Comparison of ENCODE assay signal across 1 cellular context in the genomic region with DNA sequence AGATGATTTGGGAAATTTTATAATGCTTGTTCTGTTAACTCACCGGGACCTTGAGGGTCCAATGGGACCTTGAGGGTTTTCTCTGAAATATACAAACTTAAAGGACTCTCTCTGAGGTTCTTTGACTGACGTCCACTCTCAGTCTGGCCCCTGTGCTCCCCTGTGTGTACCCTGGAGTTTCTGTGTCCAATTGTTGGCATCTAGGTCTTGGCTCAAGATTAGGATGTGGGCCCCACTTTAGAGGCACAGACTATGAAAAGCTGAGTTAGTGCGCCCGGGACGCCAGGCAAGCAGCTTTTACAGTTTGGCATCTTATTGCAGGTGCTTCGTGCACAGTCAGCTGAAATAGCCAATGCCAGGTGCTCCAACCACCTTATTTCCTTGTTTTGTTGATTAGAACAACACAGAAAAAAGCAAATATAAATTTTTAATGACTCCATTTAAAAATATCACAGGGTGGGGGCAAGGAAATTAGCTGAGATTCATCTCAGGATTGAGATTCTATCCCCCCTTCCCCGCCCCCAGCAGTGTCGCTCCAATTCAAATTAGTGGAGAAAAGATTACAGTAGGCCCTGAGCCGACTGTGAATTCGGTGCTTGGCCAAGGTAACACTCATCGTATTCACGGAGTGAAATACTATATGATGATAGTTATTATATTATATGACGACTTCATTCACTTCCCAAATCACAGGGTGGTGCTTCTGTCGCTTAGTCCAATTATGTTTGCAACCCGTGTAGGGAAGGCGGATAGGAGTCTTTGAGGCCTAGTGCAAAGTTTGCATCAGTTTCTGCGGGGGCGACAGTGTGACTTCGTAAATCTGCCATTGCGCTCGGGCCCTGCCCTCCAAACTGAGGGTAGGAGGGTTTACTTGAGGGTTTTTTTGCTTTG.
TF ChIP-seq lines count a peak whose summit lies in the region.

No MANE protein-coding gene starts in this region.

TF ChIP-seq in WTC11, 78 proteins besides CTCF, POLR2A, EP300 and RAD21 (continued from another document):
- TF ChIP-seq, protein P1, sequence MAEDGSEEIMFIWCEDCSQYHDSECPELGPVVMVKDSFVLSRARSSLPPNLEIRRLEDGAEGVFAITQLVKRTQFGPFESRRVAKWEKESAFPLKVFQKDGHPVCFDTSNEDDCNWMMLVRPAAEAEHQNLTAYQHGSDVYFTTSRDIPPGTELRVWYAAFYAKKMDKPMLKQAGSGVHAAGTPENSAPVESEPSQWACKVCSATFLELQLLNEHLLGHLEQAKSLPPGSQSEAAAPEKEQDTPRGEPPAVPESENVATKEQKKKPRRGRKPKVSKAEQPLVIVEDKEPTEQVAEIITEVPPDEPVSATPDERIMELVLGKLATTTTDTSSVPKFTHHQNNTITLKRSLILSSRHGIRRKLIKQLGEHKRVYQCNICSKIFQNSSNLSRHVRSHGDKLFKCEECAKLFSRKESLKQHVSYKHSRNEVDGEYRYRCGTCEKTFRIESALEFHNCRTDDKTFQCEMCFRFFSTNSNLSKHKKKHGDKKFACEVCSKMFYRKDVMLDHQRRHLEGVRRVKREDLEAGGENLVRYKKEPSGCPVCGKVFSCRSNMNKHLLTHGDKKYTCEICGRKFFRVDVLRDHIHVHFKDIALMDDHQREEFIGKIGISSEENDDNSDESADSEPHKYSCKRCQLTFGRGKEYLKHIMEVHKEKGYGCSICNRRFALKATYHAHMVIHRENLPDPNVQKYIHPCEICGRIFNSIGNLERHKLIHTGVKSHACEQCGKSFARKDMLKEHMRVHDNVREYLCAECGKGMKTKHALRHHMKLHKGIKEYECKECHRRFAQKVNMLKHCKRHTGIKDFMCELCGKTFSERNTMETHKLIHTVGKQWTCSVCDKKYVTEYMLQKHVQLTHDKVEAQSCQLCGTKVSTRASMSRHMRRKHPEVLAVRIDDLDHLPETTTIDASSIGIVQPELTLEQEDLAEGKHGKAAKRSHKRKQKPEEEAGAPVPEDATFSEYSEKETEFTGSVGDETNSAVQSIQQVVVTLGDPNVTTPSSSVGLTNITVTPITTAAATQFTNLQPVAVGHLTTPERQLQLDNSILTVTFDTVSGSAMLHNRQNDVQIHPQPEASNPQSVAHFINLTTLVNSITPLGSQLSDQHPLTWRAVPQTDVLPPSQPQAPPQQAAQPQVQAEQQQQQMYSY (CRISPR knock-in tag; IDR thresholded peaks at IDR 0.05), result no peak
- TF ChIP-seq ZNF671 (CRISPR knock-in tag; IDR thresholded peaks at IDR 0.05), result no peak
- TF ChIP-seq, protein P2, sequence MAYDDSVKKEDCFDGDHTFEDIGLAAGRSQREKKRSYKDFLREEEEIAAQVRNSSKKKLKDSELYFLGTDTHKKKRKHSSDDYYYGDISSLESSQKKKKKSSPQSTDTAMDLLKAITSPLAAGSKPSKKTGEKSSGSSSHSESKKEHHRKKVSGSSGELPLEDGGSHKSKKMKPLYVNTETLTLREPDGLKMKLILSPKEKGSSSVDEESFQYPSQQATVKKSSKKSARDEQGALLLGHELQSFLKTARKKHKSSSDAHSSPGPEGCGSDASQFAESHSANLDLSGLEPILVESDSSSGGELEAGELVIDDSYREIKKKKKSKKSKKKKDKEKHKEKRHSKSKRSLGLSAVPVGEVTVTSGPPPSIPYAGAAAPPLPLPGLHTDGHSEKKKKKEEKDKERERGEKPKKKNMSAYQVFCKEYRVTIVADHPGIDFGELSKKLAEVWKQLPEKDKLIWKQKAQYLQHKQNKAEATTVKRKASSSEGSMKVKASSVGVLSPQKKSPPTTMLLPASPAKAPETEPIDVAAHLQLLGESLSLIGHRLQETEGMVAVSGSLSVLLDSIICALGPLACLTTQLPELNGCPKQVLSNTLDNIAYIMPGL (CRISPR knock-in tag; IDR thresholded peaks at IDR 0.05), result no peak
- TF ChIP-seq, protein P3, sequence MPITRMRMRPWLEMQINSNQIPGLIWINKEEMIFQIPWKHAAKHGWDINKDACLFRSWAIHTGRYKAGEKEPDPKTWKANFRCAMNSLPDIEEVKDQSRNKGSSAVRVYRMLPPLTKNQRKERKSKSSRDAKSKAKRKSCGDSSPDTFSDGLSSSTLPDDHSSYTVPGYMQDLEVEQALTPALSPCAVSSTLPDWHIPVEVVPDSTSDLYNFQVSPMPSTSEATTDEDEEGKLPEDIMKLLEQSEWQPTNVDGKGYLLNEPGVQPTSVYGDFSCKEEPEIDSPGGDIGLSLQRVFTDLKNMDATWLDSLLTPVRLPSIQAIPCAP (CRISPR knock-in tag; IDR thresholded peaks at IDR 0.05), result no peak
- TF ChIP-seq ATF1 (CRISPR knock-in tag; IDR thresholded peaks at IDR 0.05), result no peak
- no peak for TF ChIP-seq CBFB (CRISPR knock-in tag; IDR thresholded peaks at IDR 0.05; ENCODE audit: low read depth)
- TF ChIP-seq SP1 (CRISPR knock-in tag; conservative IDR thresholded peaks at IDR 0.05), result no peak
- no peak for TF ChIP-seq NFYB (CRISPR knock-in tag; conservative IDR thresholded peaks at IDR 0.05; ENCODE audit: low read depth)
- TF ChIP-seq, protein P4, sequence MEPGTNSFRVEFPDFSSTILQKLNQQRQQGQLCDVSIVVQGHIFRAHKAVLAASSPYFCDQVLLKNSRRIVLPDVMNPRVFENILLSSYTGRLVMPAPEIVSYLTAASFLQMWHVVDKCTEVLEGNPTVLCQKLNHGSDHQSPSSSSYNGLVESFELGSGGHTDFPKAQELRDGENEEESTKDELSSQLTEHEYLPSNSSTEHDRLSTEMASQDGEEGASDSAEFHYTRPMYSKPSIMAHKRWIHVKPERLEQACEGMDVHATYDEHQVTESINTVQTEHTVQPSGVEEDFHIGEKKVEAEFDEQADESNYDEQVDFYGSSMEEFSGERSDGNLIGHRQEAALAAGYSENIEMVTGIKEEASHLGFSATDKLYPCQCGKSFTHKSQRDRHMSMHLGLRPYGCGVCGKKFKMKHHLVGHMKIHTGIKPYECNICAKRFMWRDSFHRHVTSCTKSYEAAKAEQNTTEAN (CRISPR knock-in tag; IDR thresholded peaks at IDR 0.05), result no peak
- TF ChIP-seq RORB (CRISPR knock-in tag; IDR thresholded peaks at IDR 0.05), result no peak
- no peak for TF ChIP-seq NFATC4 (CRISPR knock-in tag; IDR thresholded peaks at IDR 0.05)
- TF ChIP-seq OVOL2 (CRISPR knock-in tag; IDR thresholded peaks at IDR 0.05; ENCODE audit: borderline replicate concordance), result no peak
- no peak for TF ChIP-seq ETV6 (CRISPR knock-in tag; IDR thresholded peaks at IDR 0.05)
- TF ChIP-seq, protein P5, sequence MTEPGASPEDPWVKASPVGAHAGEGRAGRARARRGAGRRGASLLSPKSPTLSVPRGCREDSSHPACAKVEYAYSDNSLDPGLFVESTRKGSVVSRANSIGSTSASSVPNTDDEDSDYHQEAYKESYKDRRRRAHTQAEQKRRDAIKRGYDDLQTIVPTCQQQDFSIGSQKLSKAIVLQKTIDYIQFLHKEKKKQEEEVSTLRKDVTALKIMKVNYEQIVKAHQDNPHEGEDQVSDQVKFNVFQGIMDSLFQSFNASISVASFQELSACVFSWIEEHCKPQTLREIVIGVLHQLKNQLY (CRISPR knock-in tag; IDR thresholded peaks at IDR 0.05), result no peak
- no peak for TF ChIP-seq FOXK1 (CRISPR knock-in tag; IDR thresholded peaks at IDR 0.05)
TF ChIP-seq in WTC11: peak in this region for 0.
